16 cellular contexts compared by ENCODE assay signal in genomic region chr13:110118106-110118505, GRCh38.
DNase-seq lines count a peak whose midpoint lies in the region; ATAC-seq and TF ChIP-seq lines count a peak whose summit lies in the region.
"Had no signal": no experiment of that assay in that cellular context is flagged by ENCODE, and none has a peak within 500 bp of the region (broad histone marks: within the 10 kb centered on the region; RNA-seq: fewer than 3 reads in every experiment).

No MANE protein-coding gene starts in this region.

- peaks cover 29% of the 10 kb centered on the region for H3K27me3 Mint-ChIP-seq in H9 (ENCODE audit: low read depth)
- peaks cover 37% of the 10 kb centered on the region for H3K27me3 Mint-ChIP-seq in endodermal cell (ENCODE audit: insufficient read depth)
- peaks cover 14% of the 10 kb centered on the region for H3K27me3 Mint-ChIP-seq in activated CD8-positive, alpha-beta memory T cell treated with anti-CD3 and anti-CD28 coated beads, Interleukin-2, amount 10 ng/mL, durations not matched to agents 7 days and 5 days

- H3K9me3 Mint-ChIP-seq in H9 (no peaks in the 10 kb centered on the region), endodermal cell (no peaks in the 10 kb centered on the region)
- H3K9me3 Mint-ChIP-seq in activated CD8-positive, alpha-beta memory T cell treated with anti-CD3 and anti-CD28 coated beads, Interleukin-2, amount 10 ng/mL, durations not matched to agents 7 days and 5 days (ENCODE audit: low read depth), result no peaks in the 10 kb centered on the region
- H3K9me3 Mint-ChIP-seq: CD8-positive, alpha-beta T cell had no signal

- H3K4me1 ChIP-seq in BLaER1 (peaks cover 97% of the 10 kb centered on the region), H9 (ENCODE audit: insufficient read depth, low read length) (no peaks in the 10 kb centered on the region), endodermal cell (ENCODE audit: control insufficient read depth, insufficient read depth, low read length) (no peaks in the 10 kb centered on the region), neuronal stem cell (ENCODE audit: control insufficient read depth in 2 of 2, insufficient read depth in 1 of 2, low read depth in 1 of 2, low read length in 2 of 2) (peaks cover 6 to 7% of the 10 kb centered on the region in 2 donors)

- peaks cover 16 to 27% of the 10 kb centered on the region in 2 experiments for H3K4me1 Mint-ChIP-seq in H9
- H3K4me1 Mint-ChIP-seq in endodermal cell, result peaks cover 5% of the 10 kb centered on the region
- H3K4me1 Mint-ChIP-seq in activated CD8-positive, alpha-beta memory T cell treated with anti-CD3 and anti-CD28 coated beads, Interleukin-2, amount 10 ng/mL, durations not matched to agents 7 days and 5 days, result peaks cover 2% of the 10 kb centered on the region

- TF ChIP-seq POLR2A in erythroblast (IDR thresholded peaks at IDR 0.05; ENCODE audit: low read length), result no peak

- H3K9me3 ChIP-seq in BLaER1 (no peaks in the 10 kb centered on the region), H9 (ENCODE audit: control insufficient read depth, low read depth, low read length) (no peaks in the 10 kb centered on the region), endodermal cell (ENCODE audit: control insufficient read depth, low read length) (no peaks in the 10 kb centered on the region), neuronal stem cell (replicated peaks in 1 of 2; ENCODE audit: control insufficient read depth in 2 of 2, insufficient read depth in 1 of 2, low read depth in 1 of 2, low read length in 2 of 2) (peaks cover 0 to 3% of the 10 kb centered on the region in 2 donors)

- H4K8ac ChIP-seq in H9 (replicated peaks; ENCODE audit: insufficient read length, low read depth, low read length), result no peak overlapping the region
- H4K8ac ChIP-seq in neuronal stem cell (ENCODE audit: low read depth, low read length), result no peak overlapping the region

- H3K27ac Mint-ChIP-seq in H9, result no peak overlapping the region; a peak in 1 of 7 replicates
- H3K27ac Mint-ChIP-seq in endodermal cell, result no peak overlapping the region
- H3K27ac Mint-ChIP-seq in activated CD8-positive, alpha-beta memory T cell treated with anti-CD3 and anti-CD28 coated beads, Interleukin-2, amount 10 ng/mL, durations not matched to agents 7 days and 5 days, result no peak overlapping the region
- H3K27ac Mint-ChIP-seq: CD8-positive, alpha-beta T cell had no signal

- H4K5ac ChIP-seq in H9 (ENCODE audit: insufficient read length, low read depth, low read length), result no peak overlapping the region

- H2BK15ac ChIP-seq in H9 (ENCODE audit: low read depth, low read length) (no peak overlapping the region), neuronal stem cell (ENCODE audit: low read length) (peak overlapping the region; percentile 81)

- TF ChIP-seq CTCF in H9 (conservative IDR thresholded peaks at IDR 0.05), result no peak
- TF ChIP-seq CTCF in endodermal cell (conservative IDR thresholded peaks at IDR 0.05), result no peak

- no peaks in the 10 kb centered on the region for H3K36me3 ChIP-seq in BLaER1
- no peaks in the 10 kb centered on the region for H3K36me3 ChIP-seq in endodermal cell (ENCODE audit: control insufficient read depth, insufficient read depth, low read length)
- H3K36me3 ChIP-seq in neuronal stem cell (replicated peaks in 1 of 2; ENCODE audit: control insufficient read depth in 2 of 2, insufficient read depth in 2 of 2, low read length in 2 of 2), result no peaks in the 10 kb centered on the region

- H3K14ac ChIP-seq in H9 (ENCODE audit: insufficient read depth, low read length) (no peak overlapping the region), neuronal stem cell (ENCODE audit: low read length) (no peak overlapping the region)

- WGBS in H9 (ENCODE audit: extremely low coverage, insufficient read length, low lambda C conversion rate), result no CpG with 5 or more reads among the region's 11 CpGs
- WGBS in endodermal cell (ENCODE audit: insufficient coverage in 1 of 2, insufficient read length in 1 of 2), 2 experiments, result 95 to 97% methylated on average over 6 to 11 of the region's 11 CpGs
- no CpG with 5 or more reads among the region's 11 CpGs for WGBS in neuronal stem cell (ENCODE audit: extremely low coverage in 2 of 2, insufficient read length in 2 of 2, insufficient replicate concordance in 1 of 2), 2 donors

- CTCF ChIA-PET in activated CD8-positive, alpha-beta memory T cell treated with anti-CD3 and anti-CD28 coated beads, Interleukin-2, amount 10 ng/mL, durations not matched to agents 7 days and 5 days (lab: Charles Lee), result no interaction called here

- H3K36me3 Mint-ChIP-seq in H9 (ENCODE audit: insufficient read depth in 1 of 3, low read depth in 3 of 3) (no peaks in the 10 kb centered on the region), endodermal cell (ENCODE audit: low read depth) (no peaks in the 10 kb centered on the region)
- no peaks in the 10 kb centered on the region for H3K36me3 Mint-ChIP-seq in activated CD8-positive, alpha-beta memory T cell treated with anti-CD3 and anti-CD28 coated beads, Interleukin-2, amount 10 ng/mL, durations not matched to agents 7 days and 5 days
- H3K36me3 Mint-ChIP-seq: CD8-positive, alpha-beta T cell had no signal

- H3K79me2 ChIP-seq in H9 (ENCODE audit: insufficient read depth, low read length), result no peaks in the 10 kb centered on the region

- H3K4me3 Mint-ChIP-seq in H9 (no peak overlapping the region), endodermal cell (no peak overlapping the region)
- no peak overlapping the region for H3K4me3 Mint-ChIP-seq in activated CD8-positive, alpha-beta memory T cell treated with anti-CD3 and anti-CD28 coated beads, Interleukin-2, amount 10 ng/mL, durations not matched to agents 7 days and 5 days
- H3K4me3 Mint-ChIP-seq: CD8-positive, alpha-beta T cell had no signal

- H3K18ac ChIP-seq in H9 (ENCODE audit: insufficient read length, low read depth, low read length), result no peak overlapping the region
- peak overlapping the region; percentile 66 for H3K18ac ChIP-seq in neuronal stem cell (ENCODE audit: low read length)

- no peaks in the 10 kb centered on the region for H4K20me1 ChIP-seq in BLaER1
- no peaks in the 10 kb centered on the region for H4K20me1 ChIP-seq in H9 (ENCODE audit: control insufficient read depth, insufficient read depth, insufficient read length)

- H2BK12ac ChIP-seq in H9 (ENCODE audit: insufficient read length, low read depth, low read length) (no peak overlapping the region), neuronal stem cell (ENCODE audit: low read length) (no peak overlapping the region)

- H3K4ac ChIP-seq in H9 (ENCODE audit: low read depth, low read length) (no peak overlapping the region), neuronal stem cell (ENCODE audit: low read length) (no peak overlapping the region)

- H4K91ac ChIP-seq in H9 (ENCODE audit: insufficient read length, low read depth, low read length), result no peak overlapping the region
- H4K91ac ChIP-seq in neuronal stem cell (ENCODE audit: low read depth, low read length, poor library complexity), result no peak overlapping the region

- no peak overlapping the region for H3K56ac ChIP-seq in H9 (ENCODE audit: insufficient read length, low read depth, low read length)

- no peak overlapping the region for H2AK5ac ChIP-seq in H9 (ENCODE audit: insufficient read length, low read length)
- peak overlapping the region; percentile 86 for H2AK5ac ChIP-seq in neuronal stem cell (ENCODE audit: low read depth, low read length)

- H3K23me2 ChIP-seq in H9 (ENCODE audit: insufficient read length, low read depth, low read length, poor library complexity, severe bottlenecking), result no peaks in the 10 kb centered on the region

- H3K27me3 ChIP-seq in BLaER1, result no peaks in the 10 kb centered on the region
- H3K27me3 ChIP-seq in H9 (ENCODE audit: insufficient read depth, low read length), result no peaks in the 10 kb centered on the region
- H3K27me3 ChIP-seq in endodermal cell (ENCODE audit: control insufficient read depth, insufficient read depth, low read length, poor library complexity, severe bottlenecking), result peaks cover 13% of the 10 kb centered on the region
- H3K27me3 ChIP-seq in neuronal stem cell (ENCODE audit: control insufficient read depth in 3 of 3, insufficient read depth in 3 of 3, low read depth in 1 of 3, low read length in 3 of 3), result peaks cover 0 to 2% (median 0%) of the 10 kb centered on the region in 3 experiments

- H3T11ph ChIP-seq in H9 (ENCODE audit: low read length), result no peak overlapping the region

- H2BK120ac ChIP-seq in H9 (ENCODE audit: low read depth, low read length, poor library complexity, severe bottlenecking) (no peak overlapping the region), neuronal stem cell (ENCODE audit: low read depth, low read length) (no peak overlapping the region)

- H3K9ac ChIP-seq in BLaER1, result no peak overlapping the region
- no peak overlapping the region for H3K9ac ChIP-seq in H9 (ENCODE audit: extremely low read depth, insufficient read length, low read length)
- no peak overlapping the region for H3K9ac ChIP-seq in endodermal cell (ENCODE audit: extremely low read depth, low read length, poor library complexity, severe bottlenecking)
- no peak overlapping the region for H3K9ac ChIP-seq in neuronal stem cell (ENCODE audit: low read depth, low read length, poor library complexity)

- no peak overlapping the region for H2BK20ac ChIP-seq in H9 (ENCODE audit: low read depth, low read length, poor library complexity, severe bottlenecking)

- no peak overlapping the region for H2BK5ac ChIP-seq in H9 (ENCODE audit: insufficient read length, low read length)
- H2BK5ac ChIP-seq in neuronal stem cell (ENCODE audit: low read length), result peak overlapping the region; percentile 31

- H3K4me3 ChIP-seq in BLaER1, result peak overlapping the region; percentile 45; the same call in 1 of the 2 replicates
- H3K4me3 ChIP-seq in endodermal cell (ENCODE audit: low read length), result no peak overlapping the region
- no peak overlapping the region for H3K4me3 ChIP-seq in neuronal stem cell (ENCODE audit: low read length in 2 of 2)

- H2AFZ ChIP-seq in H9 (ENCODE audit: low read length) (no peak overlapping the region), neuronal stem cell (ENCODE audit: low read length) (no peak overlapping the region)

- H3K27ac ChIP-seq in BLaER1 (0 out of 2 replicates have a peak overlapping the region, but pooled peaks have one; percentile 18), H9 (ENCODE audit: insufficient read length, low read depth, low read length) (no peak overlapping the region), endodermal cell (ENCODE audit: low read depth, low read length) (no peak overlapping the region), neuronal stem cell (replicated peaks; ENCODE audit: low read length) (no peak overlapping the region)
- H3K27ac ChIP-seq: HL-60 had no signal

- DNase-seq in H9, result peak; percentile 26
- peak; percentile 42 for DNase-seq in endodermal cell
- DNase-seq in neuronal stem cell (ENCODE audit: low spot score), result no peak
- no peak for DNase-seq in erythroblast (lab: John Stamatoyannopoulos, UW)
- no peak for DNase-seq in activated CD8-positive, alpha-beta memory T cell treated with anti-CD3 and anti-CD28 coated beads, Interleukin-2, amount 10 ng/mL, durations not matched to agents 7 days and 5 days
- no peak for DNase-seq in NCI-H1105 (lab: John Stamatoyannopoulos, UW)
- DNase-seq: AML-193; Calu3; CD8-positive, alpha-beta T cell; DMS79 treated with DMSO at 0.1 percent for 48 hours; GF-D8; GOT3; H7 had no signal

- no peak for ATAC-seq in activated CD8-positive, alpha-beta memory T cell treated with anti-CD3 and anti-CD28 coated beads, Interleukin-2, amount 10 ng/mL, durations not matched to agents 7 days and 5 days
- no peak for ATAC-seq in GM18511 (IDR thresholded peaks at IDR 0.05; ENCODE audit: unreplicated experiment)
- ATAC-seq: CD8-positive, alpha-beta T cell had no signal

- no peaks in the 10 kb centered on the region for H3K79me1 ChIP-seq in H9 (ENCODE audit: insufficient read depth, low read depth, low read length, poor library complexity, severe bottlenecking)
- no peaks in the 10 kb centered on the region for H3K79me1 ChIP-seq in neuronal stem cell (ENCODE audit: low read depth, low read length)

- H3K23ac ChIP-seq in H9 (ENCODE audit: insufficient read length, low read depth, low read length), result no peak overlapping the region
- no peak overlapping the region for H3K23ac ChIP-seq in neuronal stem cell (ENCODE audit: low read depth, low read length, poor library complexity)

- H3K4me2 ChIP-seq in BLaER1, result peak overlapping the region; percentile 87
- no peak overlapping the region for H3K4me2 ChIP-seq in H9 (ENCODE audit: insufficient read depth, insufficient read length, low read length)
- H3K4me2 ChIP-seq in neuronal stem cell (ENCODE audit: insufficient read depth, low read length, poor library complexity, severe bottlenecking), result no peak overlapping the region

Comparison
In these comparisons a context has a peak if more than half of its experiments do, and no peak if none do; other contexts are left out.
1. DNase-seq: peak in H9 (single experiment) and endodermal cell (single experiment); none in neuronal stem cell (single experiment), erythroblast (0 of 2), activated CD8-positive, alpha-beta memory T cell treated with anti-CD3 and anti-CD28 coated beads, Interleukin-2, amount 10 ng/mL, durations not matched to agents 7 days and 5 days (single experiment) and NCI-H1105 (single experiment).